Comparison of ENCODE assay signal across 8 cellular contexts in the genomic region with DNA sequence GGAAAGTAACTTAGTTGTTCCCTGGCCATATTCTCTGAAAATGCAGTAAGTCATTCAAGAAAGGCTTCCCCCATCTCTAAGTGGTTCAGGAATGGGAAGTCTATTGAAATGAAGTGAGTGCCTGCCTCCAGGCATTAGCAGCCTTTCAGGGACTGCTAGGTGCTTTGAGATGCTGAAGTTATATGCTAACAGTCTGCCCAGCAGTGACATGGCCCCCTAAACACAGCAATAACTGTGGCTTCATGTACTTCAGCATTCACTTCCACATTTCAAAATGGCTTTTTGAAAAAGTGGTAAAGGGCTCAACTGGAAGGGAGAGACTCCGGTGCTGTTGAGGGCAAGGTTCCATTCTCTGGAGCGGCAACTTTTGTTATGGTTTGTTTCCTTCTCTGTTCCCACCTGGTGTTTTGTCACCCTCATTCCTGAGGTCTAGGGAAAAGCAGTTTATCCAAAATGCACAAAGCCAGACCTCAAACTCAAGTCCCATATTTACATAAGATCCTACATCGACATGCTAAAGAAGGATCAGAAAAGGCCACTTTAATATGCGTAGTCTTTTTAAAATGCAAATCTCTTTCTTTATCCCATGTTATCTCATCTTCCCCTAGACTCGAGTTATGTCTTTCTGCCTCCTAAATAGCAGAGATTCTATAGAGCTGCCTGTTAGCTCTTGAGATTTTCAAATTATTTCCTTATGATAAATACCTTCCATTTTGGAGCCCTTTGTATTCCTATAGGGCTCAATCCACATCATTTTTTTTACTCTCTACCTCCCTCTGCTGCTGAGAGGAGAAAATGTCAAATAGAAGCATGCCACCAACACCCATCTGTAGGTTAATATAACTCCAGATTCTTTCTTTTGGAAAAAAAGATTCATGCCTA. TPM values are rescaled to one million over a fixed set of nuclear protein-coding genes. Genes with fewer than 3 reads are reported as not detected.
A peak's percentile ranks its signal among the peaks of the same experiment; 100 is the strongest.
DNase-seq lines count a peak whose midpoint lies in the region; ATAC-seq and TF ChIP-seq lines count a peak whose summit lies in the region.

No MANE protein-coding gene starts in this region.

- peak; percentile 60 for TF ChIP-seq CTCF in Calu3 (IDR thresholded peaks at IDR 0.05; ENCODE audit: unreplicated experiment)
- peak; percentile 52 to 78 for TF ChIP-seq CTCF in right atrium auricular region (IDR thresholded peaks at IDR 0.05)

- H3K27ac ChIP-seq in right atrium auricular region, result no peak overlapping the region

- peak; percentile 39 for ATAC-seq in stimulated activated naive CD8-positive, alpha-beta T cell treated with anti-CD3 and anti-CD28 coated beads, Interleukin-15, amount 100 ng/mL, for 72 hours
- ATAC-seq in GM18858 (IDR thresholded peaks at IDR 0.05; ENCODE audit: unreplicated experiment), result no peak

- no TSS peak for BruUV-seq in Calu3 (replicated peaks; lab: Mats Ljungman, UMichigan)

- no peaks in the 10 kb centered on the region for H3K27me3 Mint-ChIP-seq in Calu3 (ENCODE audit: unreplicated experiment)
- no peaks in the 10 kb centered on the region for H3K27me3 Mint-ChIP-seq in activated naive CD8-positive, alpha-beta T cell treated with anti-CD3 and anti-CD28 coated beads for 36 hours
- no peaks in the 10 kb centered on the region for H3K27me3 Mint-ChIP-seq in stimulated activated naive CD8-positive, alpha-beta T cell treated with anti-CD3 and anti-CD28 coated beads, Interleukin-15, amount 100 ng/mL, for 72 hours

- H3K9me3 ChIP-seq in right atrium auricular region, result no peaks in the 10 kb centered on the region

- CTCF ChIA-PET in Calu3 (lab: Charles Lee), result interaction anchor here (1.2 to 1.3 kb wide), 2 partner anchors 115 to 164 kb away, joined by 5 read pairs; no protein-coding TSS in a partner anchor

- H3K4me3 Mint-ChIP-seq in Calu3 (ENCODE audit: low read depth, unreplicated experiment), result no peak overlapping the region
- no peak overlapping the region for H3K4me3 Mint-ChIP-seq in activated naive CD8-positive, alpha-beta T cell treated with anti-CD3 and anti-CD28 coated beads for 36 hours
- no peak overlapping the region for H3K4me3 Mint-ChIP-seq in stimulated activated naive CD8-positive, alpha-beta T cell treated with anti-CD3 and anti-CD28 coated beads, Interleukin-15, amount 100 ng/mL, for 72 hours

- intact Hi-C loops in Calu3 (cut with micrococcal nuclease; ENCODE audit: unreplicated experiment), result loop anchor here (1.0 to 5.0 kb wide), 5 partner anchors 46 to 164 kb away; no protein-coding TSS in a partner anchor

- peaks cover 5% of the 10 kb centered on the region for H3K36me3 Mint-ChIP-seq in Calu3 (ENCODE audit: insufficient read depth, unreplicated experiment)
- H3K36me3 Mint-ChIP-seq in activated naive CD8-positive, alpha-beta T cell treated with anti-CD3 and anti-CD28 coated beads for 36 hours, result peaks cover 29% of the 10 kb centered on the region

- H3K4me1 ChIP-seq in right atrium auricular region, result peaks cover 0 to 13% of the 10 kb centered on the region in 2 donors

- no peaks in the 10 kb centered on the region for H3K9me3 Mint-ChIP-seq in Calu3 (ENCODE audit: low read depth, unreplicated experiment)
- H3K9me3 Mint-ChIP-seq in activated naive CD8-positive, alpha-beta T cell treated with anti-CD3 and anti-CD28 coated beads for 36 hours, result no peaks in the 10 kb centered on the region
- H3K9me3 Mint-ChIP-seq in stimulated activated naive CD8-positive, alpha-beta T cell treated with anti-CD3 and anti-CD28 coated beads, Interleukin-15, amount 100 ng/mL, for 72 hours, result no peaks in the 10 kb centered on the region

- no peaks in the 10 kb centered on the region for H3K36me3 ChIP-seq in right atrium auricular region

- H3K4me3 ChIP-seq in right atrium auricular region, result no peak overlapping the region

- peaks cover 14% of the 10 kb centered on the region for H3K4me1 Mint-ChIP-seq in Calu3 (ENCODE audit: low read depth, unreplicated experiment)
- H3K4me1 Mint-ChIP-seq in activated naive CD8-positive, alpha-beta T cell treated with anti-CD3 and anti-CD28 coated beads for 36 hours, result peaks cover 71% of the 10 kb centered on the region
- H3K4me1 Mint-ChIP-seq in stimulated activated naive CD8-positive, alpha-beta T cell treated with anti-CD3 and anti-CD28 coated beads, Interleukin-15, amount 100 ng/mL, for 72 hours, result peaks cover 75% of the 10 kb centered on the region

- H3K27me3 ChIP-seq in right atrium auricular region, result no peaks in the 10 kb centered on the region

- peak; percentile 36 for DNase-seq in Calu3
- peak; percentile 30 for DNase-seq in HCEC 1CT
- DNase-seq in NCI-H2196 treated with DMSO at 0.1 percent for 48 hours (lab: John Stamatoyannopoulos, UW; ENCODE audit: unreplicated experiment), result peak; percentile 39
- DNase-seq in activated naive CD8-positive, alpha-beta T cell treated with anti-CD3 and anti-CD28 coated beads for 36 hours, result no peak
- DNase-seq in right atrium auricular region (ENCODE audit: low spot score), result no peak
- DNase-seq in stimulated activated naive CD8-positive, alpha-beta T cell treated with anti-CD3 and anti-CD28 coated beads, Interleukin-15, amount 100 ng/mL, for 72 hours, result no peak
- DNase-seq in activated CD4-positive, alpha-beta T cell treated with anti-CD3 and anti-CD28 coated beads for 4 hours, result no peak

- H3K27ac Mint-ChIP-seq in Calu3 (ENCODE audit: unreplicated experiment), result peak overlapping the region; percentile 56
- peak overlapping the region; percentile 27 for H3K27ac Mint-ChIP-seq in activated naive CD8-positive, alpha-beta T cell treated with anti-CD3 and anti-CD28 coated beads for 36 hours
- H3K27ac Mint-ChIP-seq in stimulated activated naive CD8-positive, alpha-beta T cell treated with anti-CD3 and anti-CD28 coated beads, Interleukin-15, amount 100 ng/mL, for 72 hours, result peak overlapping the region in 1 of 2 donors; percentile 13

RNA-seq across cellular contexts. Expression of a gene that starts 34.2 kb away (rescaled TPM):
- total RNA-seq in Calu3 (2022) (2.7 and 3.5 TPM in 2 replicates), right atrium auricular region (10 to 100 TPM in 1 of 2 donors, 1 to 10 TPM in 1; 9.0 to 11.5 TPM)
- total RNA-seq in activated naive CD8-positive, alpha-beta T cell treated with anti-CD3 and anti-CD28 coated beads for 36 hours, result 10 to 100 TPM; 31.7 to 32.3 TPM

Comparison
In these comparisons a context has a peak if more than half of its experiments do, and no peak if none do; other contexts are left out.
1. DNase-seq: peak in Calu3 (single experiment), HCEC 1CT (single experiment) and NCI-H2196 treated with DMSO at 0.1 percent for 48 hours (single experiment); none in activated naive CD8-positive, alpha-beta T cell treated with anti-CD3 and anti-CD28 coated beads for 36 hours (single experiment), right atrium auricular region (single experiment), stimulated activated naive CD8-positive, alpha-beta T cell treated with anti-CD3 and anti-CD28 coated beads, Interleukin-15, amount 100 ng/mL, for 72 hours (0 of 2) and activated CD4-positive, alpha-beta T cell treated with anti-CD3 and anti-CD28 coated beads for 4 hours (0 of 2).